Comparison of ENCODE assay signal across 26 cellular contexts in genomic region chr7:37275086-37275485, GRCh38.
"Had no signal": no experiment of that assay in that cellular context is flagged by ENCODE, and none has a peak within 500 bp of the region (broad histone marks: within the 10 kb centered on the region; RNA-seq: fewer than 3 reads in every experiment).

No MANE protein-coding gene starts in this region.

- H3K27me3 ChIP-seq: cardiac muscle cell had no signal

- H3K9me3 Mint-ChIP-seq: activated CD8-positive, alpha-beta T cell treated with anti-CD3 and anti-CD28 coated beads for 36 hours; activated T-cell treated with anti-CD3 and anti-CD28 coated beads, Interleukin-2, amount 50 U/mL, for 72 hours; activated T-helper 2 cell treated with anti-CD3 and anti-CD28 coated beads, Interferon-gamma antibody, Interleukin-2, Interleukin-4, amounts not matched to agents 10 μg/mL and 5 μg/mL and 100 μg/mL, durations not matched to agents 14 hours and 24 hours and 36 hours; T-cell had no signal

- H3K27ac Mint-ChIP-seq: activated CD8-positive, alpha-beta T cell treated with anti-CD3 and anti-CD28 coated beads for 36 hours; activated T-cell treated with anti-CD3 and anti-CD28 coated beads, Interleukin-2, amount 50 U/mL, for 72 hours; brain; T-cell had no signal

- H3K27me3 Mint-ChIP-seq: activated CD8-positive, alpha-beta T cell treated with anti-CD3 and anti-CD28 coated beads for 36 hours; T-cell had no signal

- H3K27ac ChIP-seq: cardiac muscle cell, WERI-Rb-1 had no signal

- ATAC-seq: activated CD4-positive, CD25-positive, alpha-beta regulatory T cell treated with anti-CD3 and anti-CD28 coated beads, Interleukin-2, amount 50 U/mL, for 24 hours; activated CD8-positive, alpha-beta T cell treated with anti-CD3 and anti-CD28 coated beads for 36 hours; activated T-cell treated with anti-CD3 and anti-CD28 coated beads, Interleukin-2, amount 50 U/mL, for 72 hours; Panc1; T-cell had no signal

- H3K4me3 Mint-ChIP-seq: activated CD8-positive, alpha-beta T cell treated with anti-CD3 and anti-CD28 coated beads for 36 hours; activated T-cell treated with anti-CD3 and anti-CD28 coated beads, Interleukin-2, amount 50 U/mL, for 72 hours; brain; T-cell had no signal

- H3K4me3 ChIP-seq: cardiac muscle cell had no signal

- H3K36me3 ChIP-seq: cardiac muscle cell, WERI-Rb-1 had no signal

- DNase-seq: activated CD4-positive, alpha-beta T cell treated with anti-CD3 and anti-CD28 coated beads for 4 hours; activated CD8-positive, alpha-beta memory T cell treated with anti-CD3 and anti-CD28 coated beads, Interleukin-2, amount 50 U/mL, for 4 hours; activated CD8-positive, alpha-beta T cell treated with anti-CD3 and anti-CD28 coated beads for 36 hours; activated gamma-delta T cell treated with Interleukin-2 at 50 U/mL for 16 hours; activated naive CD4-positive, alpha-beta T cell treated with anti-CD3 and anti-CD28 coated beads, Interleukin-2, amount 50 U/mL, for 16 hours; activated T-cell treated with anti-CD3 and anti-CD28 coated beads, Interleukin-2, amount 50 U/mL, for 72 hours; IMR-90; KBM-7; NCI-H1048; NCI-H1417; NCI-H1930; NCI-H2171 treated with DMSO at 0.1 percent for 48 hours; NCI-H345; NCI-H510A; NCI-H526 treated with DMSO at 0.1 percent for 48 hours; NCI-H82; OCI-M1; RPMI8226; SHP77; T-cell; WERI-Rb-1 had no signal
